In genomic region chr16:75160386-75160785, GRCh38 we compare ENCODE assay signal across 40 cellular contexts. TPM values are rescaled to one million over a fixed set of nuclear protein-coding genes. Genes with fewer than 3 reads are reported as not detected.
"Had no signal": no experiment of that assay in that cellular context is flagged by ENCODE, and none has a peak within 500 bp of the region (broad histone marks: within the 10 kb centered on the region; RNA-seq: fewer than 3 reads in every experiment).

No MANE protein-coding gene starts in this region.

- H3K9me3 ChIP-seq: MG63 had no signal

- H3K9ac ChIP-seq: KMS-11 had no signal

- H3K4me3 ChIP-seq: MG63 had no signal

- DNase-seq: Karpas-422, Kasumi-1, KG1, MG63, MM.1S, MV-4-11, NCI-H1048, NCI-H1092, NCI-H1092 treated with DMSO at 0.1 percent for 48 hours, NCI-H1105, NCI-H1105 treated with DMSO at 0.1 percent for 48 hours, NCI-H1417, NCI-H1417 treated with DMSO at 0.1 percent for 48 hours, NCI-H1436, NCI-H1436 treated with DMSO at 0.1 percent for 48 hours, NCI-H146, NCI-H1694, NCI-H1694 treated with DMSO at 0.1 percent for 48 hours, NCI-H187, NCI-H187 treated with DMSO at 0.1 percent for 48 hours, NCI-H1930, NCI-H2029, NCI-H2029 treated with DMSO at 0.1 percent for 48 hours, NCI-H2081, NCI-H2081 treated with DMSO at 0.1 percent for 48 hours, NCI-H2107, NCI-H2171, NCI-H2171 treated with DMSO at 0.1 percent for 48 hours, NCI-H2227 treated with DMSO at 0.1 percent for 48 hours, NCI-H226, NCI-H345, NCI-H446, NCI-H446 treated with DMSO at 0.1 percent for 48 hours, NCI-H510A, NCI-H510A treated with DMSO at 0.1 percent for 48 hours had no signal

- H3K4me2 ChIP-seq: KMS-11 had no signal

- H3K27ac ChIP-seq: KMS-11 had no signal

- H3K27me3 ChIP-seq: MG63 had no signal

RNA-seq across cellular contexts. Expression of gene CTRB2, which starts 46.6 kb away (rescaled TPM):
- total RNA-seq: LHCN-M2, M059J, MCF 10A, NCI-H460 had no signal

RNA-seq across cellular contexts. Expression of gene CTRB1, which starts 58.4 kb away (rescaled TPM):
- total RNA-seq: LHCN-M2, M059J, MCF 10A, NCI-H460 had no signal
